In genomic region chr20:53628758-53629157, GRCh38 we compare ENCODE assay signal across 7 cellular contexts. TPM values are rescaled to one million over a fixed set of nuclear protein-coding genes. Genes with fewer than 3 reads are reported as not detected.
A peak's percentile ranks its signal among the peaks of the same experiment; 100 is the strongest.
DNase-seq lines count a peak whose midpoint lies in the region; ATAC-seq, FAIRE-seq and TF ChIP-seq lines count a peak whose summit lies in the region.
"Not testable (repeated sequence)": the region's sequence is repeated elsewhere in the genome, so short reads cannot be mapped to it uniquely, and the experiment has no call there.

No MANE protein-coding gene starts in this region.

- not testable (repeated sequence) for TF ChIP-seq RAD21 in GM12878 (IDR thresholded peaks at IDR 0.05; ENCODE audit: insufficient read depth, low read depth, low read length); HepG2 (CRISPR knock-in tag; IDR thresholded peaks at IDR 0.05)

- H3K4me1 Mint-ChIP-seq in Caco-2 (ENCODE audit: low read depth, unreplicated experiment) = peaks cover 13% of the 10 kb centered on the region
- peaks cover 25% of the 10 kb centered on the region for H3K4me1 Mint-ChIP-seq in activated CD8-positive, alpha-beta T cell treated with anti-CD3 and anti-CD28 coated beads, Interleukin-2, amount 10 ng/mL, durations not matched to agents 7 days and 5 days (ENCODE audit: low read depth)
- H3K4me1 Mint-ChIP-seq in naive thymus-derived CD8-positive, alpha-beta T cell = peaks cover 7 to 23% (median 16%) of the 10 kb centered on the region in 4 donors

- not testable (repeated sequence) for H3K4me3 Mint-ChIP-seq in Caco-2 (ENCODE audit: unreplicated experiment); activated CD8-positive, alpha-beta T cell treated with anti-CD3 and anti-CD28 coated beads, Interleukin-2, amount 10 ng/mL, durations not matched to agents 7 days and 5 days; naive thymus-derived CD8-positive, alpha-beta T cell

- H3K4me3 ChIP-seq in Caco-2 (ENCODE audit: low read depth, low read length); Panc1 (ENCODE audit: low read depth in 2 of 2, low read length in 2 of 2); GM12878; HepG2 (replicated peaks in 1 of 3; ENCODE audit: insufficient read depth in 1 of 3, low read depth in 2 of 3, low read length in 3 of 3): not testable (repeated sequence)

- H3K36me3 Mint-ChIP-seq in Caco-2 (ENCODE audit: insufficient read depth, unreplicated experiment); activated CD8-positive, alpha-beta T cell treated with anti-CD3 and anti-CD28 coated beads, Interleukin-2, amount 10 ng/mL, durations not matched to agents 7 days and 5 days (ENCODE audit: low read depth); naive thymus-derived CD8-positive, alpha-beta T cell: not testable (repeated sequence)

- H3K4me2 ChIP-seq in GM12878 (ENCODE audit: control insufficient read depth, insufficient read depth); HepG2 (ENCODE audit: low read depth, low read length): not testable (repeated sequence)

- peak overlapping the region; percentile 29 for H3K27ac Mint-ChIP-seq in Caco-2 (ENCODE audit: unreplicated experiment)
- H3K27ac Mint-ChIP-seq in activated CD8-positive, alpha-beta T cell treated with anti-CD3 and anti-CD28 coated beads, Interleukin-2, amount 10 ng/mL, durations not matched to agents 7 days and 5 days = peak overlapping the region; percentile 57
- peak overlapping the region in 6 of 10 donors; percentile 1 to 78 (median 62) for H3K27ac Mint-ChIP-seq in naive thymus-derived CD8-positive, alpha-beta T cell

- H3K9me3 ChIP-seq in Caco-2; Panc1 (ENCODE audit: control insufficient read depth, insufficient read depth, low read depth, low read length); GM12878 (replicated peaks; ENCODE audit: control insufficient read depth, insufficient read depth, low read length); HepG2 (ENCODE audit: low read length): not testable (repeated sequence)

- not testable (repeated sequence) for H3K9me3 Mint-ChIP-seq in Caco-2 (ENCODE audit: unreplicated experiment); activated CD8-positive, alpha-beta T cell treated with anti-CD3 and anti-CD28 coated beads, Interleukin-2, amount 10 ng/mL, durations not matched to agents 7 days and 5 days (ENCODE audit: insufficient read depth); naive thymus-derived CD8-positive, alpha-beta T cell

- RAD21 ChIA-PET in GM12878 (lab: Charles Lee; ENCODE audit: unreplicated experiment) = not testable (repeated sequence)

- H3K36me3 ChIP-seq in Caco-2 (ENCODE audit: control insufficient read depth, insufficient read depth, low read length); Panc1 (ENCODE audit: control insufficient read depth, insufficient read depth, low read length); GM12878 (ENCODE audit: control insufficient read depth in 2 of 2, insufficient read depth in 2 of 2, low read length in 1 of 2); HepG2 (replicated peaks in 1 of 2; ENCODE audit: control insufficient read depth in 1 of 2, insufficient read depth in 2 of 2, low read length in 2 of 2): not testable (repeated sequence)

- not testable (repeated sequence) for ATAC-seq in Panc1; activated CD8-positive, alpha-beta T cell treated with anti-CD3 and anti-CD28 coated beads, Interleukin-2, amount 10 ng/mL, durations not matched to agents 7 days and 5 days; GM12878; HepG2; naive thymus-derived CD8-positive, alpha-beta T cell

- not testable (repeated sequence) for BruUV-seq in Caco-2 (replicated peaks; lab: Mats Ljungman, UMichigan); Panc1 (replicated peaks; lab: Mats Ljungman, UMichigan); GM12878 (replicated peaks; lab: Mats Ljungman, UMichigan); HepG2 (replicated peaks; lab: Mats Ljungman, UMichigan)

- not testable (repeated sequence) for H3K79me2 ChIP-seq in GM12878 (ENCODE audit: control insufficient read depth, insufficient read depth, low read length); HepG2 (ENCODE audit: insufficient read depth, low read length)

- not testable (repeated sequence) for TF ChIP-seq CTCF in Caco-2 (IDR thresholded peaks at IDR 0.05; ENCODE audit: insufficient read depth in 1 of 2, low read depth in 1 of 2, low read length in 1 of 2, severe bottlenecking in 1 of 2, unreplicated experiment in 1 of 2); Panc1 (IDR thresholded peaks at IDR 0.05); VCaP (conservative IDR thresholded peaks at IDR 0.05); GM12878 (IDR thresholded peaks at IDR 0.05 in 2 of 3, conservative IDR thresholded peaks at IDR 0.05 in 1 of 3; ENCODE audit: control insufficient read depth in 2 of 3, extremely low read depth in 1 of 3, insufficient read depth in 1 of 3, low read depth in 3 of 3, low read length in 3 of 3); HepG2 (CRISPR knock-in tag; IDR thresholded peaks at IDR 0.05)

- H3K27ac ChIP-seq in Panc1 (ENCODE audit: low read length) = peak overlapping the region; percentile 100; the same call in 1 of the 2 replicates
- peak overlapping the region; percentile 21; the same call in 1 of the 2 replicates for H3K27ac ChIP-seq in VCaP
- not testable (repeated sequence) for H3K27ac ChIP-seq in GM12878 (ENCODE audit: control insufficient read depth, insufficient read depth); HepG2 (ENCODE audit: extremely low read length, insufficient read depth, low read length)

- POLR2A ChIA-PET in Caco-2 (lab: Charles Lee); Panc1 (lab: Charles Lee); activated CD8-positive, alpha-beta T cell treated with anti-CD3 and anti-CD28 coated beads, Interleukin-2, amount 10 ng/mL, durations not matched to agents 7 days and 5 days (lab: Charles Lee): not testable (repeated sequence)
- POLR2A ChIA-PET in GM12878 (lab: Charles Lee) (interaction anchor here (8.2 kb wide), 1 partner anchor 17 kb away, joined by 84 read pairs; no protein-coding TSS in a partner anchor), HepG2 (lab: Yijun Ruan, JAX) (interaction anchor here (1.4 kb wide), 1 partner anchor 14 kb away, joined by 4 read pairs; no protein-coding TSS in a partner anchor)
- POLR2A ChIA-PET in naive thymus-derived CD8-positive, alpha-beta T cell (lab: Charles Lee) = interaction anchor here (1.4 kb wide), 1 partner anchor 14 kb away, joined by 7 read pairs; no protein-coding TSS in a partner anchor

- H3K4me1 ChIP-seq in Caco-2 = not testable (repeated sequence)
- H3K4me1 ChIP-seq in Panc1 (ENCODE audit: control insufficient read depth, insufficient read depth, low read length) (peaks cover 10% of the 10 kb centered on the region), GM12878 (ENCODE audit: control insufficient read depth, insufficient read depth, low read length) (peaks cover 14% of the 10 kb centered on the region; the same call in 1 of the 2 replicates), HepG2 (ENCODE audit: insufficient read depth, low read length) (peaks cover 11% of the 10 kb centered on the region)

- WGBS in GM12878 (ENCODE audit: insufficient coverage, insufficient replicate concordance, low lambda C conversion rate, missing lambda C conversion rate) = 80% methylated on average over 6 of the region's 6 CpGs
- whole genome bisulfite sequencing in HepG2 (ENCODE audit: low lambda C conversion rate) = 90% methylated on average over 6 of the region's 6 CpGs

- not testable (repeated sequence) for H3K27me3 Mint-ChIP-seq in Caco-2 (ENCODE audit: insufficient read depth, unreplicated experiment); activated CD8-positive, alpha-beta T cell treated with anti-CD3 and anti-CD28 coated beads, Interleukin-2, amount 10 ng/mL, durations not matched to agents 7 days and 5 days (ENCODE audit: low read depth); naive thymus-derived CD8-positive, alpha-beta T cell

- CTCF ChIA-PET in Caco-2 (lab: Charles Lee); Panc1 (lab: Charles Lee); activated CD8-positive, alpha-beta T cell treated with anti-CD3 and anti-CD28 coated beads, Interleukin-2, amount 10 ng/mL, durations not matched to agents 7 days and 5 days (lab: Charles Lee); GM12878 (lab: Yijun Ruan, JAX); HepG2 (lab: Yijun Ruan, JAX; ENCODE audit: low intra/inter-chr PET ratio, low total read pairs): not testable (repeated sequence)

- TF ChIP-seq EP300 in GM12878 (IDR thresholded peaks at IDR 0.05; ENCODE audit: borderline replicate concordance in 1 of 2, control insufficient read depth in 1 of 2, low read depth in 2 of 2, low read length in 2 of 2); HepG2 (IDR thresholded peaks at IDR 0.05; ENCODE audit: low read depth in 2 of 2, low read length in 2 of 2); HepG2 (CRISPR knock-in tag; IDR thresholded peaks at IDR 0.05; ENCODE audit: borderline replicate concordance): not testable (repeated sequence)

- intact Hi-C loops in Caco-2 (cut with micrococcal nuclease; ENCODE audit: unreplicated experiment); Panc1 (cut with micrococcal nuclease; ENCODE audit: unreplicated experiment); GM12878 (cut with micrococcal nuclease; ENCODE audit: unreplicated experiment); HepG2 (cut with micrococcal nuclease; ENCODE audit: unreplicated experiment): not testable (repeated sequence)

- not testable (repeated sequence) for FAIRE-seq in GM12878 (lab: Jason Lieb, UNC); HepG2 (lab: Jason Lieb, UNC)

- H4K20me1 ChIP-seq in GM12878 (ENCODE audit: control insufficient read depth, insufficient read depth); HepG2 (ENCODE audit: insufficient read depth, low read length): not testable (repeated sequence)

- SMC1A ChIA-PET in GM12878 (lab: Charles Lee; ENCODE audit: uncharacterized antibody, unreplicated experiment) = interaction anchor here (1.7 kb wide), 1 partner anchor 11 kb away, joined by 5 read pairs; no protein-coding TSS in a partner anchor

- H2AFZ ChIP-seq in GM12878 (ENCODE audit: control insufficient read depth, low read depth, low read length); HepG2 (ENCODE audit: low read length): not testable (repeated sequence)

- in situ Hi-C loops in Panc1 (cut with HindIII; ENCODE audit: low pct_unique_long_range_greater_than_20kb, low sequenced_read_pairs); GM12878 (cut with MboI); HepG2 (cut with HindIII; ENCODE audit: extremely low pct_ligation_motif_present, low pct_unique_long_range_greater_than_20kb): not testable (repeated sequence)

- DNase-seq in Caco-2; Panc1 (ENCODE audit: low read depth, low spot score); activated CD8-positive, alpha-beta T cell treated with anti-CD3 and anti-CD28 coated beads, Interleukin-2, amount 10 ng/mL, durations not matched to agents 7 days and 5 days; GM12878 (ENCODE audit: low read depth, low spot score); HepG2 (ENCODE audit: low spot score); naive thymus-derived CD8-positive, alpha-beta T cell: not testable (repeated sequence)

- TF ChIP-seq POLR2A in GM12878 (IDR thresholded peaks at IDR 0.05; ENCODE audit: low read depth, low read length); HepG2 (IDR thresholded peaks at IDR 0.05; ENCODE audit: insufficient read depth in 1 of 2, low read depth in 2 of 2, low read length in 2 of 2): not testable (repeated sequence)

- not testable (repeated sequence) for H3K9ac ChIP-seq in GM12878 (ENCODE audit: control insufficient read depth, insufficient read depth, low read length); HepG2 (ENCODE audit: insufficient read depth, low read depth, low read length)

- H3K27me3 ChIP-seq in Caco-2 (replicated peaks; ENCODE audit: control insufficient read depth, insufficient read depth, low read length); Panc1 (ENCODE audit: control insufficient read depth, insufficient read depth, low read length); GM12878 (replicated peaks in 1 of 2; ENCODE audit: control insufficient read depth in 2 of 2, insufficient read depth in 2 of 2, low read length in 1 of 2); HepG2 (ENCODE audit: control insufficient read depth in 1 of 2, insufficient read depth in 2 of 2, low read length in 2 of 2): not testable (repeated sequence)

RNA-seq across cellular contexts. Expression of gene ZNF217, which starts 35.1 kb away (rescaled TPM):
- 65.5 and 73.2 TPM in 2 replicates for total RNA-seq in Caco-2 (2022)
- total RNA-seq in Panc1 (2021; ENCODE audit: unreplicated experiment) = 210 TPM
- 80.1 TPM for polyA plus RNA-seq in Panc1 (2012; ENCODE audit: insufficient read length)
- 100 to 1,000 TPM; 104 to 113 TPM for total RNA-seq in activated CD8-positive, alpha-beta T cell treated with anti-CD3 and anti-CD28 coated beads, Interleukin-2, amount 10 ng/mL, durations not matched to agents 7 days and 5 days
- total RNA-seq in GM12878 (2013; cell fraction: nucleolus; rRNA removed) = 213 and 215 TPM in 2 replicates
- 40.8 and 45.6 TPM in 2 replicates for total RNA-seq in GM12878 (2014; rRNA removed)
- 40.2 and 40.5 TPM in 2 replicates for total RNA-seq in GM12878 (2014; rRNA removed; fragmentation: Illumina TruSeq; extraction: Trizol)
- 76.6 and 81.3 TPM in 2 replicates for total RNA-seq in GM12878 (2021)
- 20.6 TPM for polyA plus RNA-seq in GM12878 (2011; ENCODE audit: low read depth)
- 48.1 and 54.3 TPM in 2 replicates for polyA plus RNA-seq in GM12878 (2011; rRNA removed)
- 37.7 and 55.2 TPM in 2 replicates for polyA plus RNA-seq in GM12878 (2011; cell fraction: cytosol; rRNA removed)
- 47.8 and 55.7 TPM in 2 replicates for polyA plus RNA-seq in GM12878 (2011; cell fraction: nucleus; rRNA removed)
- 25.9 and 54.1 TPM in 2 replicates for polyA plus RNA-seq in GM12878 (2012)
- polyA plus RNA-seq in GM12878 (2014; fragmentation: Illumina TruSeq; extraction: Trizol) = 54.8 and 62.7 TPM in 2 replicates
- 10 to 100 TPM in 1 of 2 experiments, 1 to 10 TPM in 1; 8.5 to 12.4 TPM for polyA plus RNA-seq in GM12878 (2014; fragmentation: Nextera tagmentation; extraction: Ambion mirVana)
- 40.4 and 43.2 TPM in 2 replicates for polyA plus RNA-seq in GM12878 (2014; rRNA removed)
- 10 to 100 TPM; 14.0 to 16.9 TPM for polyA plus RNA-seq in GM12878 (2016; fragmentation: Nextera tagmentation; extraction: Ambion mirVana)
- polyA minus RNA-seq in GM12878 (2011; rRNA and poly(A)+ RNA removed) = 87.0 and 96.8 TPM in 2 replicates
- 42.6 and 44.9 TPM in 2 replicates for polyA minus RNA-seq in GM12878 (2011; cell fraction: cytosol; rRNA and poly(A)+ RNA removed)
- 40.7 and 55.8 TPM in 2 replicates for polyA minus RNA-seq in GM12878 (2011; cell fraction: nucleus; rRNA and poly(A)+ RNA removed)
- total RNA-seq in HepG2 (2016; rRNA removed; fragmentation: Illumina TruSeq; extraction: Trizol) = 29.8 and 65.0 TPM in 2 replicates
- 3.8 and 3.9 TPM in 2 replicates for total RNA-seq in HepG2 (2016; cell fraction: cytosol; rRNA removed; fragmentation: Illumina TruSeq; extraction: Trizol; ENCODE audit: low read depth)
- 30.1 and 52.5 TPM in 2 replicates for total RNA-seq in HepG2 (2016; cell fraction: insoluble cytoplasmic fraction; rRNA removed; fragmentation: Illumina TruSeq; extraction: Trizol)
- 17.5 and 18.9 TPM in 2 replicates for total RNA-seq in HepG2 (2016; cell fraction: membrane; rRNA removed; fragmentation: Illumina TruSeq; extraction: Trizol)
- total RNA-seq in HepG2 (2016; cell fraction: nucleus; rRNA removed; fragmentation: Illumina TruSeq; extraction: Trizol) = 46.4 and 49.3 TPM in 2 replicates
- 22.3 and 23.7 TPM in 2 replicates for polyA plus RNA-seq in HepG2 (2011; rRNA removed)
- 16.1 and 20.6 TPM in 2 replicates for polyA plus RNA-seq in HepG2 (2011; cell fraction: cytosol; rRNA removed)
- 28.1 and 34.2 TPM in 2 replicates for polyA plus RNA-seq in HepG2 (2011; cell fraction: nucleus; rRNA removed)
- 30.6 and 41.2 TPM in 2 replicates for polyA plus RNA-seq in HepG2 (2012)
- 0.85 and 1.1 TPM in 2 replicates for polyA plus RNA-seq in HepG2 (2016; cell fraction: cytosol; fragmentation: Illumina TruSeq; extraction: Trizol; ENCODE audit: low read depth)
- 50.4 and 54.5 TPM in 2 replicates for polyA plus RNA-seq in HepG2 (2016; cell fraction: insoluble cytoplasmic fraction; fragmentation: Illumina TruSeq; extraction: Trizol; ENCODE audit: low read depth)
- polyA plus RNA-seq in HepG2 (2016; cell fraction: membrane; fragmentation: Illumina TruSeq; extraction: Trizol; ENCODE audit: low read depth) = 5.7 and 6.3 TPM in 2 replicates
- polyA plus RNA-seq in HepG2 (2016; cell fraction: nucleus; fragmentation: Illumina TruSeq; extraction: Trizol; ENCODE audit: insufficient read depth, low read depth) = 66.7 and 71.5 TPM in 2 replicates
- 13.5 and 82.3 TPM in 2 replicates for polyA minus RNA-seq in HepG2 (2011; rRNA and poly(A)+ RNA removed; ENCODE audit: low replicate concordance)
- polyA minus RNA-seq in HepG2 (2011; cell fraction: cytosol; rRNA and poly(A)+ RNA removed) = 62.7 and 65.9 TPM in 2 replicates
- polyA minus RNA-seq in HepG2 (2011; cell fraction: nucleus; rRNA and poly(A)+ RNA removed) = 63.2 and 86.3 TPM in 2 replicates
- total RNA-seq in naive thymus-derived CD8-positive, alpha-beta T cell = 100 to 1,000 TPM; 100 to 101 TPM
- polyA plus RNA-seq in naive thymus-derived CD8-positive, alpha-beta T cell = 10 to 100 TPM; 21.5 to 34.2 (median 25.3) TPM
